8 cellular contexts compared by ENCODE assay signal in the genomic region with DNA sequence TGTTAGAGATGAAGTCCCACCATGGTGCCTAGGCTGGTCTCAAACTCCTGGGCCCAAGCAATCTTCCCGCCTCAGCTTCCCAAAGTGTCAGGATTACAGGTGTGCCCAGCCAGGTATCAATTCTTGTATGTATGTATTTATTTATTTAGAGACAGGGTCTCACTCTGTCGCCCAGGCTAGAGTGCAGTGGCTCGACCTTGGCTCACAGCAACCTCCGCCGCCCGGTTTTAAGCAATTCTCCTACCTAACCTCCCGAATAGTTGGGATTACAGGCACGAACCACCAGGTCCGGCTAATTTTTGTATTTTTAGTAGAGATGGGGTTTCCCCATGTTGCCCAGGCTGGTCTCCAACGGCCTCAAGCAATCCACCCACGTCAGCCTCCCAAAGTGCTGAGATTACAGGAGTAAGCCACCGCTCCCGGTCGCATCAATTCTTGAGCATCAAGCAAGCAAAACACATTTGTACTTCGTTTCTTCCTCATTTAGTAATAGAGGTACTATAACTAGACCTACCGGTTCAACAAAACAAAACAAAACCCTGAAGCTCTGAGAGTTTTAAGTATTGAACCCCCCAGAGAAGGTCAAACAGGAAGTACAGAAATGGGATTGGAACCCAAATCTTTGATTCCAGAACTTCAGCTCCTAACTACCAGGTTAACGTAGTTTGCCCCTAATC. TPM values are rescaled to one million over a fixed set of nuclear protein-coding genes. Genes with fewer than 3 reads are reported as not detected.
DNase-seq lines count a peak whose midpoint lies in the region; ATAC-seq and TF ChIP-seq lines count a peak whose summit lies in the region.

No MANE protein-coding gene starts in this region.

- no peaks in the 10 kb centered on the region for H3K27me3 ChIP-seq in right cardiac atrium (ENCODE audit: control insufficient read depth, insufficient read depth)

- TF ChIP-seq CTCF in GM12864 (IDR thresholded peaks at IDR 0.05; ENCODE audit: low read depth, low read length, missing control alignments): no peak

- DNase-seq in GM12864 (ENCODE audit: low read depth) (no peak), right cardiac atrium (peak in 1 of 3 donors; percentile 35), NCI-H2081 (lab: John Stamatoyannopoulos, UW) (no peak)
- DNase-seq in activated CD8-positive, alpha-beta T cell treated with anti-CD3 and anti-CD28 coated beads, Interleukin-2, amount 10 ng/mL, durations not matched to agents 7 days and 5 days: no peak
- DNase-seq in activated CD4-positive, CD25-positive, alpha-beta regulatory T cell (lab: John Stamatoyannopoulos, UW): no peak

- H3K36me3 Mint-ChIP-seq in activated CD8-positive, alpha-beta T cell treated with anti-CD3 and anti-CD28 coated beads, Interleukin-2, amount 10 ng/mL, durations not matched to agents 7 days and 5 days (ENCODE audit: low read depth): peaks cover 9% of the 10 kb centered on the region

- H3K4me1 ChIP-seq in right cardiac atrium (ENCODE audit: control insufficient read depth, insufficient read depth, low read length): peaks cover 2% of the 10 kb centered on the region

- ATAC-seq in HG03342 (IDR thresholded peaks at IDR 0.05; ENCODE audit: unreplicated experiment) (peak; percentile 0), right cardiac atrium (no peak), HG03159 (IDR thresholded peaks at IDR 0.05; ENCODE audit: unreplicated experiment) (no peak)
- no peak for ATAC-seq in activated CD8-positive, alpha-beta T cell treated with anti-CD3 and anti-CD28 coated beads, Interleukin-2, amount 10 ng/mL, durations not matched to agents 7 days and 5 days

- no peaks in the 10 kb centered on the region for H3K27me3 Mint-ChIP-seq in activated CD8-positive, alpha-beta T cell treated with anti-CD3 and anti-CD28 coated beads, Interleukin-2, amount 10 ng/mL, durations not matched to agents 7 days and 5 days (ENCODE audit: low read depth)

- CTCF ChIA-PET in activated CD8-positive, alpha-beta T cell treated with anti-CD3 and anti-CD28 coated beads, Interleukin-2, amount 10 ng/mL, durations not matched to agents 7 days and 5 days (lab: Charles Lee): interaction anchor here (1.3 to 2.4 kb wide), 2 partner anchors 34 to 78 kb away, joined by 4 to 10 read pairs; partner anchors contain the start of genes ANKS3 and DNAAF8

- intact Hi-C loops in right cardiac atrium (cut with DNase I): no loop called here

- H3K4me1 Mint-ChIP-seq in activated CD8-positive, alpha-beta T cell treated with anti-CD3 and anti-CD28 coated beads, Interleukin-2, amount 10 ng/mL, durations not matched to agents 7 days and 5 days (ENCODE audit: low read depth): peaks cover 29% of the 10 kb centered on the region

- H3K27ac Mint-ChIP-seq in activated CD8-positive, alpha-beta T cell treated with anti-CD3 and anti-CD28 coated beads, Interleukin-2, amount 10 ng/mL, durations not matched to agents 7 days and 5 days: peak overlapping the region; percentile 93

- no peaks in the 10 kb centered on the region for H3K9me3 Mint-ChIP-seq in activated CD8-positive, alpha-beta T cell treated with anti-CD3 and anti-CD28 coated beads, Interleukin-2, amount 10 ng/mL, durations not matched to agents 7 days and 5 days (ENCODE audit: insufficient read depth)

- 56% methylated on average over 17 of the region's 17 CpGs for WGBS in right cardiac atrium

- H3K4me3 ChIP-seq in GM12864 (ENCODE audit: low read depth, low read length) (peak overlapping the region; percentile 85), right cardiac atrium (ENCODE audit: low read length) (peak overlapping the region; percentile 80), skin epidermis (peak overlapping the region; percentile 33 to 99 (median 87))

- POLR2A ChIA-PET in activated CD8-positive, alpha-beta T cell treated with anti-CD3 and anti-CD28 coated beads, Interleukin-2, amount 10 ng/mL, durations not matched to agents 7 days and 5 days (lab: Charles Lee): interaction anchor here (1.0 to 3.0 kb wide), 6 partner anchors 30 to 262 kb away, joined by 3 to 11 read pairs (median 7); partner anchors contain the start of genes ANKS3, DNAAF8, GLYR1 and ROGDI

- peak overlapping the region; percentile 92 for H3K4me3 Mint-ChIP-seq in activated CD8-positive, alpha-beta T cell treated with anti-CD3 and anti-CD28 coated beads, Interleukin-2, amount 10 ng/mL, durations not matched to agents 7 days and 5 days

- peak overlapping the region; percentile 92 for H3K27ac ChIP-seq in right cardiac atrium (ENCODE audit: low read length)
- H3K27ac ChIP-seq in skin epidermis: peak overlapping the region in 20 of 21 experiments; percentile 3 to 96 (median 87)

- no peaks in the 10 kb centered on the region for H3K9me3 ChIP-seq in right cardiac atrium (ENCODE audit: control insufficient read depth, low read length)

RNA-seq across cellular contexts. Expression of gene ZNF500, which starts 1.0 kb away (rescaled TPM):
- total RNA-seq in activated CD8-positive, alpha-beta T cell treated with anti-CD3 and anti-CD28 coated beads, Interleukin-2, amount 10 ng/mL, durations not matched to agents 7 days and 5 days: 10 to 100 TPM; 14.0 to 14.9 TPM
- total RNA-seq in right cardiac atrium: 10 to 100 TPM in 1 of 4 donors, 1 to 10 TPM in 3; 6.8 to 10.7 (median 8.6) TPM
- 7.2 TPM for polyA plus RNA-seq in right cardiac atrium

RNA-seq across cellular contexts. Expression of gene SEPTIN12, which starts 20.1 kb away (rescaled TPM):
- not detected for total RNA-seq in activated CD8-positive, alpha-beta T cell treated with anti-CD3 and anti-CD28 coated beads, Interleukin-2, amount 10 ng/mL, durations not matched to agents 7 days and 5 days
- under 1 TPM in 1 of 4 donors, not detected in 3; 0.64 TPM for total RNA-seq in right cardiac atrium
- polyA plus RNA-seq in right cardiac atrium: not detected

RNA-seq across cellular contexts. Expression of gene SMIM22, which starts 27.2 kb away (rescaled TPM):
- total RNA-seq in activated CD8-positive, alpha-beta T cell treated with anti-CD3 and anti-CD28 coated beads, Interleukin-2, amount 10 ng/mL, durations not matched to agents 7 days and 5 days: not detected
- not detected for total RNA-seq in right cardiac atrium
- not detected for polyA plus RNA-seq in right cardiac atrium

RNA-seq across cellular contexts. Expression of gene DNAAF8, which starts 33.7 kb away (rescaled TPM):
- total RNA-seq in activated CD8-positive, alpha-beta T cell treated with anti-CD3 and anti-CD28 coated beads, Interleukin-2, amount 10 ng/mL, durations not matched to agents 7 days and 5 days: under 1 TPM; 0.39 to 0.68 TPM
- total RNA-seq in right cardiac atrium: under 1 TPM in 3 of 4 donors, not detected in 1; 0.28 to 0.49 (median 0.38) TPM
- 1.3 TPM for polyA plus RNA-seq in right cardiac atrium

RNA-seq across cellular contexts. Expression of gene ANKS3, which starts 33.9 kb away (rescaled TPM):
- total RNA-seq in activated CD8-positive, alpha-beta T cell treated with anti-CD3 and anti-CD28 coated beads, Interleukin-2, amount 10 ng/mL, durations not matched to agents 7 days and 5 days: 10 to 100 TPM; 17.0 to 17.2 TPM
- total RNA-seq in right cardiac atrium: 10 to 100 TPM in 3 of 4 donors, 1 to 10 TPM in 1; 8.9 to 13.5 (median 11.4) TPM
- 11.0 TPM for polyA plus RNA-seq in right cardiac atrium
